Comparison of ENCODE assay signal across 1 cellular context in genomic region chr20:23153696-23154341, GRCh38.
TF ChIP-seq lines count a peak whose summit lies in the region.

No MANE protein-coding gene starts in this region.

TF ChIP-seq in IMR-90, 13 proteins besides CTCF, POLR2A, EP300 and RAD21 (continued from another document):
- no peak for TF ChIP-seq MXI1 (IDR thresholded peaks at IDR 0.05; ENCODE audit: borderline replicate concordance, low read depth, low read length)
